10 cellular contexts compared by ENCODE assay signal in the genomic region with DNA sequence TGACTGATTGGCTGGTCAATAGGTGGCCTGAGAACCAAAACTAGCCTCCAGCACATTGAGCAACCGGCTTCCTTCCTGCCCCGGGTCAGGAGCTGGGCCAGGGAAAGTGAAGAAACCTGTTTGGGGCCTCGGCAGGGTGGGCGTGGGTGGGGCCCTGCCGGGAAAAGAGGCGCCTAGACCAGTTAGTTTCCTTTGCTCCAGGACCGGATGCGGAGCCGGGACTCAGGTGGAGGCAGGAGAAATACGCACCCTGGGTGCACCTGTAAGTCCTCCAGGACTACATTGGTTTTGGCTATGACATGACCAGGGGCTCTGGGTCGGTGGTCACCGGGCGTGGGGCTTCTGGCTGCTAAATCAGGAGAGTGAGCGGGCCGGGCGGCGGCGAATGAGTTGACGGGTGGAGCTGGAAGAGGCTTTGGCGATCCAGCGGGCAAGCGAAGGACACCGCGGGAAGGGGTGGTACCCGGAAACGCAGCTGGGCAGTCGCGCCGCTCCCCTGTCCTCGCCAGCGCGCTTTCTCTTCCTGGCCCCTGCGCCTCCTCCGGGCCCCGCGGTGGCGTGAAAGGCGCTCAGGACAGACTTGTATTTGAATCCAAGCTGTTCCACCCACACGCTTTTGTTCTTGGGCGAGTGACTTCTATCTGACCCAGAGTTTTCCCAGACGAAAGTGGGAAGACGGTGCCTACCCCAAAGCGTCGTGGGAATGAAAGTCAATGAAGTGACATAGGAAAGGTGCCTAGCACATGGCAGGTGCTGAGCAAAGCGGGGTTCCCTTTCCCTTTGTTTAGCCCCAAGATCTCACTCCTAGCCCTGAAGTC. TPM values are rescaled to one million over a fixed set of nuclear protein-coding genes. Genes with fewer than 3 reads are reported as not detected.
DNase-seq lines count a peak whose midpoint lies in the region; ATAC-seq, FAIRE-seq and TF ChIP-seq lines count a peak whose summit lies in the region.
"Had no signal": no experiment of that assay in that cellular context is flagged by ENCODE, and none has a peak within 500 bp of the region (broad histone marks: within the 10 kb centered on the region; RNA-seq: fewer than 3 reads in every experiment).

No MANE protein-coding gene starts in this region.

- no peak for TF ChIP-seq CTCF in H1 (IDR thresholded peaks at IDR 0.05; ENCODE audit: control extremely low read depth in 1 of 3, insufficient read depth in 1 of 3, low read depth in 1 of 3, low read length in 3 of 3)

- H3K27ac ChIP-seq in H1 (ENCODE audit: low read depth, low read length) = no peak overlapping the region

- H2BK120ac ChIP-seq in H1 (replicated peaks; ENCODE audit: low read depth, low read length) = no peak overlapping the region

- no peak overlapping the region for H3K23ac ChIP-seq in H1 (ENCODE audit: insufficient read length)

- no peaks in the 10 kb centered on the region for H3K27me3 Mint-ChIP-seq in stimulated activated naive CD8-positive, alpha-beta T cell treated with anti-CD3 and anti-CD28 coated beads, Interleukin-15, Interleukin-2, amounts not matched to agents 100 ng/mL and 50 ng/mL, for 24 hours

- TF ChIP-seq POLR2A in H1 (IDR thresholded peaks at IDR 0.05; ENCODE audit: control extremely low read depth in 1 of 2, low read depth in 2 of 2, low read length in 2 of 2) = 0 out of 3 replicates have a peak, but pooled peaks of 1 of the 2 experiments have one; percentile 12

- TF ChIP-seq EP300 in H1 (IDR thresholded peaks at IDR 0.05; ENCODE audit: borderline replicate concordance in 1 of 2, low read depth in 2 of 2, low read length in 2 of 2) = no peak

- no peak overlapping the region for H3K14ac ChIP-seq in H1 (ENCODE audit: insufficient read length)

- H2BK12ac ChIP-seq in H1 (ENCODE audit: low read depth, low read length) = peak overlapping the region; percentile 96

- no peaks in the 10 kb centered on the region for H3K36me3 Mint-ChIP-seq in stimulated activated naive CD8-positive, alpha-beta T cell treated with anti-CD3 and anti-CD28 coated beads, Interleukin-15, Interleukin-2, amounts not matched to agents 100 ng/mL and 50 ng/mL, for 24 hours (ENCODE audit: low read depth)

- ATAC-seq in stimulated activated naive CD8-positive, alpha-beta T cell treated with anti-CD3 and anti-CD28 coated beads, Interleukin-15, Interleukin-2, amounts not matched to agents 100 U/mL and 50 U/mL, for 24 hours = no peak
- ATAC-seq in GM18858 (IDR thresholded peaks at IDR 0.05; ENCODE audit: unreplicated experiment) = no peak
- no peak for ATAC-seq in HG02571 (IDR thresholded peaks at IDR 0.05; ENCODE audit: unreplicated experiment)

- no peak for DNase-seq in stimulated activated naive CD8-positive, alpha-beta T cell treated with anti-CD3 and anti-CD28 coated beads, Interleukin-15, Interleukin-2, amounts not matched to agents 100 U/mL and 50 U/mL, for 24 hours
- peak in 1 of 2 experiments; percentile 79 for DNase-seq in H1 (ENCODE audit: low read depth in 1 of 2, low spot score in 2 of 2)
- peak; percentile 65 for DNase-seq in mucosa of gallbladder (ENCODE audit: low spot score)
- no peak for DNase-seq in stimulated activated CD4-positive, alpha-beta T cell treated with anti-CD3 and anti-CD28 coated beads, Interleukin-2, amount 100 ng/mL, for 48 hours
- DNase-seq in GM19239 (ENCODE audit: insufficient read length, low spot score) = no peak
- DNase-seq: DND-41 had no signal

- peak overlapping the region; percentile 37 to 70 (median 59); a peak in 7 of 8 replicates for H3K4me3 ChIP-seq in H1 (ENCODE audit: extremely low read depth in 1 of 4, insufficient read depth in 2 of 4, low read depth in 3 of 4, low read length in 4 of 4)

- H2BK5ac ChIP-seq in H1 (ENCODE audit: low read depth, low read length) = 0 out of 2 replicates have a peak overlapping the region, but pooled peaks have one; percentile 16

- no peaks in the 10 kb centered on the region for H3K36me3 ChIP-seq in H1 (ENCODE audit: control insufficient read depth in 2 of 4, insufficient read depth in 4 of 4, low read length in 3 of 4)

- peaks cover 50% of the 10 kb centered on the region for H3K4me1 Mint-ChIP-seq in stimulated activated naive CD8-positive, alpha-beta T cell treated with anti-CD3 and anti-CD28 coated beads, Interleukin-15, Interleukin-2, amounts not matched to agents 100 ng/mL and 50 ng/mL, for 24 hours (ENCODE audit: low read depth)

- H2AFZ ChIP-seq in H1 (ENCODE audit: low read length) = peak overlapping the region; percentile 33; the same call in 1 of the 2 replicates

- H3K56ac ChIP-seq in H1 (replicated peaks; ENCODE audit: insufficient read length, low read depth, low read length) = no peak overlapping the region

- 6% methylated on average over 32 of the region's 45 CpGs; no CpG with 5 or more reads in 1 of the 2 experiments for WGBS in H1 (ENCODE audit: extremely low coverage in 1 of 2, insufficient coverage in 1 of 2, insufficient read length in 1 of 2, insufficient replicate concordance in 2 of 2, low coverage in 1 of 2, low lambda C conversion rate in 2 of 2, missing lambda C conversion rate in 1 of 2), 2 experiments

- no peak overlapping the region for H2AK5ac ChIP-seq in H1 (ENCODE audit: low read depth, low read length)

- H4K5ac ChIP-seq in H1 (ENCODE audit: insufficient read length, low read depth, low read length) = no peak overlapping the region

- CTCF ChIA-PET in H1 (lab: Charles Lee; ENCODE audit: partially characterized antibody) = interaction anchor here (1.1 to 1.7 kb wide), 6 partner anchors 10 to 885 kb away, joined by 3 to 5 read pairs (median 3); a partner anchor contains a TSS

- H4K8ac ChIP-seq in H1 (ENCODE audit: extremely low read depth, insufficient read depth, low read length) = peak overlapping the region; percentile 81; the same call in 1 of the 2 replicates

- no peaks in the 10 kb centered on the region for H3K9me3 Mint-ChIP-seq in stimulated activated naive CD8-positive, alpha-beta T cell treated with anti-CD3 and anti-CD28 coated beads, Interleukin-15, Interleukin-2, amounts not matched to agents 100 ng/mL and 50 ng/mL, for 24 hours

- H3K18ac ChIP-seq in H1 (ENCODE audit: extremely low read depth, low read length) = peak overlapping the region; percentile 65; the same call in 1 of the 2 replicates

- no peak overlapping the region for H3K27ac Mint-ChIP-seq in stimulated activated naive CD8-positive, alpha-beta T cell treated with anti-CD3 and anti-CD28 coated beads, Interleukin-15, Interleukin-2, amounts not matched to agents 100 ng/mL and 50 ng/mL, for 24 hours

- H3K23me2 ChIP-seq in H1 (ENCODE audit: low read depth, low read length) = peaks cover 12% of the 10 kb centered on the region

- peak overlapping the region; percentile 83 for H3K4me3 Mint-ChIP-seq in stimulated activated naive CD8-positive, alpha-beta T cell treated with anti-CD3 and anti-CD28 coated beads, Interleukin-15, Interleukin-2, amounts not matched to agents 100 ng/mL and 50 ng/mL, for 24 hours

- H3K79me2 ChIP-seq in H1 (ENCODE audit: control insufficient read depth in 1 of 2, insufficient read depth in 2 of 2, low read length in 2 of 2) = no peaks in the 10 kb centered on the region

- peak overlapping the region; percentile 62 for H4K91ac ChIP-seq in H1 (replicated peaks; ENCODE audit: insufficient read length, low read length)

- H3K4ac ChIP-seq in H1 (replicated peaks; ENCODE audit: insufficient read length, low read depth, low read length) = no peak overlapping the region

- H3K79me1 ChIP-seq in H1 (ENCODE audit: low read depth, low read length) = no peaks in the 10 kb centered on the region

- H2BK15ac ChIP-seq in H1 (ENCODE audit: low read length) = peak overlapping the region; percentile 83

- H2BK20ac ChIP-seq in H1 (ENCODE audit: low read length) = peak overlapping the region; percentile 53; the same call in 1 of the 2 replicates

- POLR2A ChIA-PET in H1 (lab: Charles Lee; ENCODE audit: partially characterized antibody) = interaction anchor here (1.0 kb wide), 1 partner anchor 31 kb away, joined by 8 read pairs; a partner anchor contains a TSS

- FAIRE-seq in H1 (lab: Jason Lieb, UNC) (no peak), GM19239 (lab: Jason Lieb, UNC) (no peak)
- FAIRE-seq: islet of Langerhans had no signal

- TF ChIP-seq RAD21 in H1 (IDR thresholded peaks at IDR 0.05 in 1 of 2, conservative IDR thresholded peaks at IDR 0.05 in 1 of 2; ENCODE audit: low read depth in 2 of 2, low read length in 2 of 2) = no peak

- no peaks in the 10 kb centered on the region for H3K9me3 ChIP-seq in H1 (ENCODE audit: insufficient read depth in 2 of 2, low read depth in 1 of 2, low read length in 1 of 2)

- peaks cover 6 to 12% (median 6%) of the 10 kb centered on the region in 4 experiments; a peak in 5 of 7 replicates for H3K4me1 ChIP-seq in H1 (replicated peaks in 1 of 4; ENCODE audit: control insufficient read depth in 3 of 4, insufficient read depth in 4 of 4, low read length in 3 of 4)

- peak overlapping the region; percentile 82 to 84 for H3K4me2 ChIP-seq in H1 (ENCODE audit: insufficient read depth in 1 of 2, low read depth in 2 of 2, low read length in 2 of 2)

- H3K27me3 ChIP-seq in H1 (replicated peaks in 1 of 4; ENCODE audit: control insufficient read depth in 3 of 4, extremely low read depth in 1 of 4, insufficient read depth in 3 of 4, low read length in 3 of 4) = peaks cover 0 to 22% (median 14%) of the 10 kb centered on the region in 4 experiments; a peak in 6 of 7 replicates

- H3K9ac ChIP-seq in H1 (replicated peaks in 1 of 4; ENCODE audit: extremely low read depth in 1 of 4, low read depth in 3 of 4, low read length in 3 of 4) = no peak overlapping the region; a peak in 2 of 7 replicates

- no peaks in the 10 kb centered on the region for H4K20me1 ChIP-seq in H1 (replicated peaks in 1 of 2; ENCODE audit: control insufficient read depth in 1 of 2, insufficient read depth in 2 of 2, low read length in 2 of 2)

TF ChIP-seq in H1, 55 proteins besides CTCF, POLR2A, EP300 and RAD21 (continues in another document):
- TF ChIP-seq FOSL1 (IDR thresholded peaks at IDR 0.05; ENCODE audit: insufficient read depth, low read depth, low read length) (no peak), SRF (IDR thresholded peaks at IDR 0.05; ENCODE audit: low read depth, low read length) (no peak), GABPA (IDR thresholded peaks at IDR 0.05; ENCODE audit: borderline replicate concordance, insufficient read depth, low read length) (no peak), SIX5 (IDR thresholded peaks at IDR 0.05; ENCODE audit: low read depth, low read length) (no peak), JUN (IDR thresholded peaks at IDR 0.05; ENCODE audit: low read depth, low read length) (no peak), RXRA (IDR thresholded peaks at IDR 0.05; ENCODE audit: insufficient read depth, low read depth, low read length) (no peak)

RNA-seq across cellular contexts. Expression of a gene that starts 30.6 kb away (rescaled TPM):
- 10.9 and 13.5 TPM in 2 replicates for total RNA-seq in H1 (2021; fragmentation: NEBNext Ultra II Directional; extraction: Animal tissue kit (Norgen Biotek cat#: 25700))
- polyA plus RNA-seq in H1 (2011; rRNA removed) = 4.4 and 6.6 TPM in 2 replicates
- polyA plus RNA-seq in H1 (2011; cell fraction: cytosol; rRNA removed) = 7.0 TPM
- polyA plus RNA-seq in H1 (2011; cell fraction: nucleus; rRNA removed) = 11.3 TPM
- 5.0 to 9.8 TPM (median 6.1 TPM) in 4 replicates for polyA plus RNA-seq in H1 (2012, experiment 1 of 2)
- 6.6 TPM for polyA plus RNA-seq in H1 (2012, experiment 2 of 2)
- 4.8 TPM for polyA plus RNA-seq in H1 (2013, experiment 1 of 2)
- 5.4 TPM for polyA plus RNA-seq in H1 (2013, experiment 2 of 2)
- 2.9 and 5.5 TPM in 2 replicates for polyA minus RNA-seq in H1 (2011; rRNA and poly(A)+ RNA removed)
- 7.0 TPM for polyA minus RNA-seq in H1 (2011; cell fraction: cytosol; rRNA and poly(A)+ RNA removed)
- 55.3 TPM for polyA minus RNA-seq in H1 (2011; cell fraction: nucleus; rRNA and poly(A)+ RNA removed)
- 135 TPM for total RNA-seq in mucosa of gallbladder
